Comparison of ENCODE assay signal across 32 cellular contexts in genomic region chr22:36809351-36809750, GRCh38. TPM values are rescaled to one million over a fixed set of nuclear protein-coding genes. Genes with fewer than 3 reads are reported as not detected.
"Had no signal": no experiment of that assay in that cellular context is flagged by ENCODE, and none has a peak within 500 bp of the region (broad histone marks: within the 10 kb centered on the region; RNA-seq: fewer than 3 reads in every experiment).

No MANE protein-coding gene starts in this region.

- H3K36me3 Mint-ChIP-seq: activated naive CD4-positive, alpha-beta T cell treated with anti-CD3 and anti-CD28 coated beads, Interleukin-2, amount 10 ng/mL, durations not matched to agents 7 days and 5 days; activated naive CD8-positive, alpha-beta T cell had no signal

- H3K4me1 Mint-ChIP-seq: central memory CD8-positive, alpha-beta T cell had no signal

- H3K9me3 ChIP-seq: ascending aorta, colonic mucosa, SJCRH30 had no signal

- DNase-seq: activated CD4-positive, alpha-beta T cell treated with anti-CD3 and anti-CD28 coated beads, Interleukin-2, amount 50 U/mL, for 4 hours; activated CD8-positive, alpha-beta memory T cell treated with anti-CD3 and anti-CD28 coated beads, Interleukin-2, amount 50 U/mL, for 4 hours; activated effector memory CD4-positive, alpha-beta T cell treated with Interleukin-2 at 50 U/mL for 16 hours; activated T-cell treated with anti-CD3 and anti-CD28 coated beads for 4 hours; activated T-cell treated with anti-CD3 and anti-CD28 coated beads, Interleukin-2, amount 50 U/mL, for 4 hours; amygdala; colonic mucosa; Kasumi-1; NCI-H1436 treated with DMSO at 0.1 percent for 48 hours; NCI-H1694 treated with DMSO at 0.1 percent for 48 hours; NCI-H2227 treated with DMSO at 0.1 percent for 48 hours; NCI-H446; NCI-H510A treated with DMSO at 0.1 percent for 48 hours; NCI-H526 treated with DMSO at 0.1 percent for 48 hours; SHP77; SJCRH30; T1000 had no signal

- ATAC-seq: activated T-cell treated with anti-CD3 and anti-CD28 coated beads, Interleukin-2, amount 50 U/mL, for 4 hours; Panc1 had no signal

- H3K27me3 ChIP-seq: ascending aorta had no signal

- H3K27ac ChIP-seq: ascending aorta, cardiac muscle cell, colonic mucosa, SJCRH30, SK-N-MC had no signal

- H3K9me3 Mint-ChIP-seq: activated CD4-positive, alpha-beta T cell treated with anti-CD3 and anti-CD28 coated beads, Interleukin-2, amount 10 ng/mL, durations not matched to agents 24 days and 14 days; activated naive CD4-positive, alpha-beta T cell treated with anti-CD3 and anti-CD28 coated beads, Interleukin-2, amount 10 ng/mL, durations not matched to agents 7 days and 5 days; activated T-cell treated with anti-CD3 and anti-CD28 coated beads, Interleukin-2, amount 50 U/mL, for 4 hours; activated T-helper 1 cell treated with anti-CD3 and anti-CD28 coated beads, Interleukin-12 subunit alpha, Interleukin-12 subunit beta, Interleukin-2, Interleukin-4 antibody, amounts not matched to agents 30 ng/mL and 10 ng/mL and 1 ng/mL, durations not matched to agents 14 hours and 24 hours and 36 hours; central memory CD8-positive, alpha-beta T cell had no signal

- H3K4me3 ChIP-seq: ascending aorta, cardiac muscle cell, colonic mucosa, SJCRH30, SK-N-MC had no signal

- H3K27ac Mint-ChIP-seq: activated CD4-positive, alpha-beta T cell treated with anti-CD3 and anti-CD28 coated beads, Interleukin-2, amount 10 ng/mL, durations not matched to agents 24 days and 14 days; activated naive CD8-positive, alpha-beta T cell; activated T-helper 1 cell treated with anti-CD3 and anti-CD28 coated beads, Interleukin-12 subunit alpha, Interleukin-12 subunit beta, Interleukin-2, Interleukin-4 antibody, amounts not matched to agents 30 ng/mL and 10 ng/mL and 1 ng/mL, durations not matched to agents 14 hours and 24 hours and 36 hours had no signal

- H3K36me3 ChIP-seq: ascending aorta, cardiac muscle cell, colonic mucosa, SJCRH30 had no signal

- H3K4me1 ChIP-seq: ascending aorta, colonic mucosa, SJCRH30 had no signal

- H3K4me3 Mint-ChIP-seq: activated naive CD4-positive, alpha-beta T cell treated with anti-CD3 and anti-CD28 coated beads, Interleukin-2, amount 10 ng/mL, durations not matched to agents 7 days and 5 days; activated T-cell treated with anti-CD3 and anti-CD28 coated beads, Interleukin-2, amount 50 U/mL, for 4 hours; central memory CD8-positive, alpha-beta T cell had no signal

RNA-seq across cellular contexts. Expression of gene PVALB, which starts 7.5 kb away (rescaled TPM):
- total RNA-seq: activated CD4-positive, alpha-beta T cell treated with anti-CD3 and anti-CD28 coated beads, Interleukin-2, amount 10 ng/mL, durations not matched to agents 24 days and 14 days; activated T-cell treated with anti-CD3 and anti-CD28 coated beads, Interleukin-2, amount 50 U/mL, for 4 hours; activated T-helper 1 cell treated with anti-CD3 and anti-CD28 coated beads, Interleukin-12 subunit alpha, Interleukin-12 subunit beta, Interleukin-2, Interleukin-4 antibody, amounts not matched to agents 30 ng/mL and 10 ng/mL and 1 ng/mL, durations not matched to agents 14 hours and 24 hours and 36 hours; ascending aorta; cardiac muscle cell; chondrocyte; colonic mucosa; OCI-LY7; RPMI7951; T-helper 1 cell treated with Interleukin-12 subunit alpha and Interleukin-12 subunit beta and Interleukin-4 antibody, amounts not matched to agents 30 ng/mL and 1 ng/mL, for 36 hours; T-helper 2 cell treated with Interferon-gamma antibody and Interleukin-4, amounts not matched to agents 100 ng/mL and 5 ng/mL, for 36 hours had no signal
- polyA plus RNA-seq: adipose tissue, cardiac muscle cell had no signal

RNA-seq across cellular contexts. Expression of gene NCF4, which starts 51.5 kb away (rescaled TPM):
- total RNA-seq: cardiac muscle cell, chondrocyte, RPMI7951, SJCRH30 had no signal
- polyA plus RNA-seq: cardiac muscle cell had no signal
